Comparison of ENCODE assay signal across 13 cellular contexts in genomic region chr6:134289204-134289575, GRCh38. TPM values are rescaled to one million over a fixed set of nuclear protein-coding genes. Genes with fewer than 3 reads are reported as not detected.
DNase-seq lines count a peak whose midpoint lies in the region; ATAC-seq and TF ChIP-seq lines count a peak whose summit lies in the region.
"Had no signal": no experiment of that assay in that cellular context is flagged by ENCODE, and none has a peak within 500 bp of the region (broad histone marks: within the 10 kb centered on the region; RNA-seq: fewer than 3 reads in every experiment).

No MANE protein-coding gene starts in this region.

- peak overlapping the region; percentile 36 for H3K27ac ChIP-seq in left ventricle myocardium inferior (replicated peaks)
- peak overlapping the region; percentile 54 for H3K27ac ChIP-seq in layer of hippocampus (ENCODE audit: low read depth, low read length)
- no peak overlapping the region for H3K27ac ChIP-seq in coronary artery
- H3K27ac ChIP-seq: prostate gland had no signal

- H3K27me3 ChIP-seq in left ventricle myocardium inferior (ENCODE audit: low read depth) = no peaks in the 10 kb centered on the region
- H3K27me3 ChIP-seq in layer of hippocampus (ENCODE audit: control insufficient read depth, insufficient read depth, low read length) = no peaks in the 10 kb centered on the region

- no peaks in the 10 kb centered on the region for H3K9me3 ChIP-seq in left ventricle myocardium inferior (replicated peaks)
- H3K9me3 ChIP-seq: Caco-2, prostate gland had no signal

- H3K4me3 Mint-ChIP-seq in activated CD8-positive, alpha-beta T cell treated with anti-CD3 and anti-CD28 coated beads, Interleukin-2, amount 10 ng/mL, durations not matched to agents 7 days and 5 days = no peak overlapping the region
- H3K4me3 Mint-ChIP-seq: central memory CD8-positive, alpha-beta T cell had no signal

- H3K27me3 Mint-ChIP-seq in activated CD8-positive, alpha-beta T cell treated with anti-CD3 and anti-CD28 coated beads, Interleukin-2, amount 10 ng/mL, durations not matched to agents 7 days and 5 days (ENCODE audit: low read depth) = no peaks in the 10 kb centered on the region
- H3K27me3 Mint-ChIP-seq: central memory CD8-positive, alpha-beta T cell had no signal

- POLR2A ChIA-PET in activated CD8-positive, alpha-beta T cell treated with anti-CD3 and anti-CD28 coated beads, Interleukin-2, amount 10 ng/mL, durations not matched to agents 7 days and 5 days (lab: Charles Lee) = no interaction called here

- H3K4me1 ChIP-seq in left ventricle myocardium inferior = peaks cover 13% of the 10 kb centered on the region
- H3K4me1 ChIP-seq: Caco-2, prostate gland had no signal

- TF ChIP-seq CTCF in left ventricle myocardium inferior (IDR thresholded peaks at IDR 0.05; ENCODE audit: borderline replicate concordance) (no peak), coronary artery (IDR thresholded peaks at IDR 0.05) (no peak)

- H3K27ac Mint-ChIP-seq in activated CD8-positive, alpha-beta T cell treated with anti-CD3 and anti-CD28 coated beads, Interleukin-2, amount 10 ng/mL, durations not matched to agents 7 days and 5 days = peak overlapping the region; percentile 2

- CTCF ChIA-PET in activated CD8-positive, alpha-beta T cell treated with anti-CD3 and anti-CD28 coated beads, Interleukin-2, amount 10 ng/mL, durations not matched to agents 7 days and 5 days (lab: Charles Lee) = interaction anchor here (1.6 to 2.4 kb wide), 2 partner anchors 17 to 352 kb away, joined by 7 read pairs; no protein-coding TSS in a partner anchor

- peaks cover 32% of the 10 kb centered on the region for H3K4me1 Mint-ChIP-seq in activated CD8-positive, alpha-beta T cell treated with anti-CD3 and anti-CD28 coated beads, Interleukin-2, amount 10 ng/mL, durations not matched to agents 7 days and 5 days (ENCODE audit: low read depth)

- H3K4me3 ChIP-seq in left ventricle myocardium inferior (no peak overlapping the region), coronary artery (no peak overlapping the region)
- H3K4me3 ChIP-seq: prostate gland had no signal

- peaks cover 3% of the 10 kb centered on the region for H3K36me3 Mint-ChIP-seq in activated CD8-positive, alpha-beta T cell treated with anti-CD3 and anti-CD28 coated beads, Interleukin-2, amount 10 ng/mL, durations not matched to agents 7 days and 5 days (ENCODE audit: low read depth)

- no peak for ATAC-seq in Right ventricle myocardium superior (ENCODE audit: poor library complexity)
- no peak for ATAC-seq in activated CD8-positive, alpha-beta T cell treated with anti-CD3 and anti-CD28 coated beads, Interleukin-2, amount 10 ng/mL, durations not matched to agents 7 days and 5 days
- ATAC-seq: left colon had no signal

- H3K36me3 ChIP-seq in left ventricle myocardium inferior = no peaks in the 10 kb centered on the region
- H3K36me3 ChIP-seq: prostate gland had no signal

- no peak for DNase-seq in left ventricle myocardium inferior
- DNase-seq in Right ventricle myocardium superior = no peak
- no peak for DNase-seq in activated CD8-positive, alpha-beta T cell treated with anti-CD3 and anti-CD28 coated beads, Interleukin-2, amount 10 ng/mL, durations not matched to agents 7 days and 5 days
- DNase-seq in GM03348 (ENCODE audit: low spot score) = no peak
- no peak for DNase-seq in coronary artery (ENCODE audit: low spot score)
- no peak for DNase-seq in NK-92 treated with Interleukin-12 subunit alpha and Interleukin-12 subunit beta, amount 100 ng/mL, for 24 hours (lab: John Stamatoyannopoulos, UW)
- no peak for DNase-seq in AG08396 (ENCODE audit: low spot score)
- DNase-seq: Caco-2, left colon, NCI-H526 treated with DMSO at 0.1 percent for 48 hours had no signal

- intact Hi-C loops in left ventricle myocardium inferior (cut with micrococcal nuclease) (no loop called here), Right ventricle myocardium superior (cut with DNase I) (no loop called here)

- H3K9me3 Mint-ChIP-seq in activated CD8-positive, alpha-beta T cell treated with anti-CD3 and anti-CD28 coated beads, Interleukin-2, amount 10 ng/mL, durations not matched to agents 7 days and 5 days (ENCODE audit: insufficient read depth) = no peaks in the 10 kb centered on the region
- H3K9me3 Mint-ChIP-seq: central memory CD8-positive, alpha-beta T cell had no signal

RNA-seq across cellular contexts. Expression of gene SGK1, which starts 28.7 kb away (rescaled TPM):
- total RNA-seq in left ventricle myocardium inferior = 25.8 TPM
- 23.6 TPM for total RNA-seq in Right ventricle myocardium superior
- total RNA-seq in activated CD8-positive, alpha-beta T cell treated with anti-CD3 and anti-CD28 coated beads, Interleukin-2, amount 10 ng/mL, durations not matched to agents 7 days and 5 days = 10 to 100 TPM; 21.2 to 23.2 TPM

Comparison
In these comparisons a context has a peak if more than half of its experiments do, and no peak if none do; other contexts are left out.
1. H3K27ac ChIP-seq: peak in left ventricle myocardium inferior (single experiment) and layer of hippocampus (single experiment); none in coronary artery (0 of 2).